In the genomic region with DNA sequence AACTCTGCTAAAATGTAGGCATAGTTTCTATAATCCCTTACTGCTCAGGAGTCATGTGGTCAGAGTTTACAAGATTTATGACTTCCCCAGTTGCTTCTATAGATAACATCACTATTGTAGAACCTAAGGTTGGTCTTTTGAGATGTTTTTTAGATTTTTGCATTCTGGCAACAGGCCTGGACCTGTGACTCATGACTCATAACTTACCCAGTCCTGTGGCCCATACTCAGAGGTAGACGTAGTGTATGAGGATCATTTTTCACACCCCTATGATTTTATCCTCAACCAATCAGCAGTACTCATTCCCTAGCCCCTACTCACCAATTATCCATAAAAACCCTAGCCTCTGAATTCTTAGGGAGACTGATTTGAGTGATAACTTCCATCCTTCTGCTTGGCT, we compare ENCODE assay signal across 20 cellular contexts.
DNase-seq lines count a peak whose midpoint lies in the region; ATAC-seq, FAIRE-seq and TF ChIP-seq lines count a peak whose summit lies in the region.
"Had no signal": no experiment of that assay in that cellular context is flagged by ENCODE, and none has a peak within 500 bp of the region (broad histone marks: within the 10 kb centered on the region; RNA-seq: fewer than 3 reads in every experiment).

No MANE protein-coding gene starts in this region.

- no peak overlapping the region for H3K27ac Mint-ChIP-seq in MCF 10A (ENCODE audit: low read depth, unreplicated experiment)
- H3K27ac Mint-ChIP-seq: activated CD8-positive, alpha-beta T cell treated with anti-CD3 and anti-CD28 coated beads for 36 hours; stimulated activated naive CD8-positive, alpha-beta T cell treated with anti-CD3 and anti-CD28 coated beads, Interleukin-15, Interleukin-2, amounts not matched to agents 100 ng/mL and 50 ng/mL, for 24 hours had no signal

- H3K9me3 ChIP-seq in breast epithelium (no peaks in the 10 kb centered on the region), PC-3 (ENCODE audit: low read length) (no peaks in the 10 kb centered on the region), right lobe of liver (no peaks in the 10 kb centered on the region)

- TF ChIP-seq POLR2A in breast epithelium (IDR thresholded peaks at IDR 0.05) (no peak), right lobe of liver (IDR thresholded peaks at IDR 0.05) (no peak)

- H4K20me1 ChIP-seq in PC-3 (ENCODE audit: low read length), result no peaks in the 10 kb centered on the region

- no peak overlapping the region for H3K4me2 ChIP-seq in PC-3 (ENCODE audit: low read length)
- H3K4me2 ChIP-seq: A549 had no signal

- TF ChIP-seq CTCF in MCF 10A (IDR thresholded peaks at IDR 0.05; ENCODE audit: unreplicated experiment) (no peak), breast epithelium (IDR thresholded peaks at IDR 0.05) (no peak), PC-3 (conservative IDR thresholded peaks at IDR 0.05; ENCODE audit: low read depth, low read length) (no peak), bronchial epithelial cell (IDR thresholded peaks at IDR 0.05; ENCODE audit: insufficient read depth, low read length, severe bottlenecking) (no peak), retinal pigment epithelial cell (conservative IDR thresholded peaks at IDR 0.05; ENCODE audit: low read depth, low read length) (no peak), right lobe of liver (IDR thresholded peaks at IDR 0.05) (no peak)

- intact Hi-C loops in MCF 10A (cut with micrococcal nuclease) (no loop called here), breast epithelium (cut with DNase I; ENCODE audit: low total_unique reads) (no loop called here), PC-3 (cut with micrococcal nuclease) (no loop called here), right lobe of liver (cut with DNase I) (no loop called here)

- H3K4me3 ChIP-seq in breast epithelium (no peak overlapping the region), PC-3 (ENCODE audit: low read length) (no peak overlapping the region), bronchial epithelial cell (ENCODE audit: low read depth, low read length) (no peak overlapping the region), retinal pigment epithelial cell (ENCODE audit: low read length) (no peak overlapping the region), right lobe of liver (no peak overlapping the region)
- H3K4me3 ChIP-seq: A549 had no signal

- no peaks in the 10 kb centered on the region for H3K27me3 ChIP-seq in breast epithelium
- H3K27me3 ChIP-seq in PC-3 (ENCODE audit: low read length), result no peaks in the 10 kb centered on the region
- no peaks in the 10 kb centered on the region for H3K27me3 ChIP-seq in bronchial epithelial cell (ENCODE audit: control insufficient read depth, insufficient read depth, low read length)
- no peaks in the 10 kb centered on the region for H3K27me3 ChIP-seq in right lobe of liver

- H3K9ac ChIP-seq in PC-3 (ENCODE audit: low read length), result no peak overlapping the region

- H3K9me3 Mint-ChIP-seq in MCF 10A (ENCODE audit: unreplicated experiment), result peaks cover 18% of the 10 kb centered on the region

- no peak overlapping the region for H2AFZ ChIP-seq in PC-3 (ENCODE audit: low read length)

- DNase-seq in MCF 10A (ENCODE audit: unreplicated experiment), result peak; percentile 7
- no peak for DNase-seq in breast epithelium (ENCODE audit: low spot score in 2 of 2)
- peak; percentile 52 for DNase-seq in PC-3
- DNase-seq in bronchial epithelial cell (ENCODE audit: low read depth), result peak; percentile 6
- DNase-seq in retinal pigment epithelial cell (ENCODE audit: low read depth), result peak; percentile 44
- no peak for DNase-seq in right lobe of liver
- no peak for DNase-seq in C1 segment of cervical spinal cord (lab: John Stamatoyannopoulos, UW)
- DNase-seq in NCI-H1105 treated with DMSO at 0.1 percent for 48 hours (lab: John Stamatoyannopoulos, UW), result no peak
- DNase-seq: activated CD8-positive, alpha-beta T cell treated with anti-CD3 and anti-CD28 coated beads for 36 hours; activated naive CD4-positive, alpha-beta T cell treated with anti-CD3 and anti-CD28 coated beads, Interleukin-2, amount 50 U/mL, for 16 hours; activated T-cell treated with anti-CD3 and anti-CD28 coated beads, Interleukin-2, amount 50 U/mL, for 4 hours; DMS79; GOT3; head of caudate nucleus; NCI-H1048; NCI-H748 treated with DMSO at 0.1 percent for 48 hours; T-helper 1 cell had no signal

- no TSS peak for BruUV-seq in MCF 10A (replicated peaks; lab: Mats Ljungman, UMichigan)
- no TSS peak for BruUV-seq in PC-3 (replicated peaks; lab: Mats Ljungman, UMichigan)

- POLR2A ChIA-PET in MCF 10A (lab: Yijun Ruan, JAX), result no interaction called here
- POLR2A ChIA-PET in PC-3 (lab: Charles Lee; ENCODE audit: unreplicated experiment), result no interaction called here

- H3K36me3 Mint-ChIP-seq in MCF 10A (ENCODE audit: insufficient read depth, unreplicated experiment), result no peaks in the 10 kb centered on the region

- CTCF ChIA-PET in MCF 10A (lab: Yijun Ruan, JAX) (no interaction called here), PC-3 (lab: Charles Lee) (no interaction called here)

- H3K27ac ChIP-seq in breast epithelium (no peak overlapping the region), PC-3 (ENCODE audit: low read length) (no peak overlapping the region), right lobe of liver (no peak overlapping the region)
- H3K27ac ChIP-seq: A549 had no signal

- ATAC-seq in PC-3 (no peak), right lobe of liver (no peak)
- ATAC-seq: A549; activated CD8-positive, alpha-beta T cell treated with anti-CD3 and anti-CD28 coated beads for 36 hours; activated T-cell treated with anti-CD3 and anti-CD28 coated beads, Interleukin-2, amount 50 U/mL, for 4 hours; sciatic nerve had no signal

- H3K36me3 ChIP-seq in breast epithelium (no peaks in the 10 kb centered on the region), PC-3 (ENCODE audit: low read depth, low read length) (no peaks in the 10 kb centered on the region), bronchial epithelial cell (ENCODE audit: control insufficient read depth, insufficient read depth, low read length) (no peaks in the 10 kb centered on the region), right lobe of liver (no peaks in the 10 kb centered on the region)

- H3K27me3 Mint-ChIP-seq in MCF 10A (ENCODE audit: insufficient read depth, unreplicated experiment), result no peaks in the 10 kb centered on the region
- H3K27me3 Mint-ChIP-seq: activated CD8-positive, alpha-beta T cell treated with anti-CD3 and anti-CD28 coated beads for 36 hours; stimulated activated naive CD8-positive, alpha-beta T cell treated with anti-CD3 and anti-CD28 coated beads, Interleukin-15, Interleukin-2, amounts not matched to agents 100 ng/mL and 50 ng/mL, for 24 hours had no signal

- no peak for FAIRE-seq in bronchial epithelial cell (lab: Jason Lieb, UNC)
- FAIRE-seq: A549 had no signal

- 36% methylated on average over 1 of the region's 1 CpG for WGBS in right lobe of liver (ENCODE audit: insufficient coverage, low coverage, low lambda C conversion rate, missing lambda C conversion rate)

- no peaks in the 10 kb centered on the region for H3K9me2 ChIP-seq in PC-3 (replicated peaks; ENCODE audit: low read length)

- H3F3A ChIP-seq in PC-3 (ENCODE audit: low read length, unreplicated experiment), result no peaks in the 10 kb centered on the region

- H3K4me1 ChIP-seq in breast epithelium, result no peaks in the 10 kb centered on the region
- no peaks in the 10 kb centered on the region for H3K4me1 ChIP-seq in PC-3 (ENCODE audit: insufficient read depth, low read length)
- H3K4me1 ChIP-seq in right lobe of liver, result no peaks in the 10 kb centered on the region
- H3K4me1 ChIP-seq: A549 had no signal

- H3K4me3 Mint-ChIP-seq in MCF 10A (ENCODE audit: unreplicated experiment), result no peak overlapping the region
- H3K4me3 Mint-ChIP-seq: activated CD8-positive, alpha-beta T cell treated with anti-CD3 and anti-CD28 coated beads for 36 hours; activated T-cell treated with anti-CD3 and anti-CD28 coated beads, Interleukin-2, amount 50 U/mL, for 4 hours; stimulated activated naive CD8-positive, alpha-beta T cell treated with anti-CD3 and anti-CD28 coated beads, Interleukin-15, Interleukin-2, amounts not matched to agents 100 ng/mL and 50 ng/mL, for 24 hours had no signal

- no peaks in the 10 kb centered on the region for H3K4me1 Mint-ChIP-seq in MCF 10A (ENCODE audit: insufficient read depth, unreplicated experiment)

- H3K79me2 ChIP-seq in PC-3 (ENCODE audit: low read length), result no peaks in the 10 kb centered on the region

Comparison
In these comparisons a context has a peak if more than half of its experiments do, and no peak if none do; other contexts are left out.
1. DNase-seq: peak in MCF 10A (single experiment), PC-3 (single experiment), bronchial epithelial cell (single experiment) and retinal pigment epithelial cell (single experiment); none in breast epithelium (0 of 2), right lobe of liver (0 of 3), C1 segment of cervical spinal cord (0 of 14) and NCI-H1105 treated with DMSO at 0.1 percent for 48 hours (single experiment).